In genomic region chr1:225933072-225933471, GRCh38 we compare ENCODE assay signal across 2 cellular contexts.
TF ChIP-seq lines count a peak whose summit lies in the region.

No MANE protein-coding gene starts in this region.

TF ChIP-seq in A549, 52 proteins besides CTCF, POLR2A, EP300 and RAD21:
- TF ChIP-seq FOSL2 (IDR thresholded peaks at IDR 0.05), result no peak
- peak; percentile 58 for TF ChIP-seq FOSL2 (CRISPR knock-in tag; IDR thresholded peaks at IDR 0.05)
- no peak for TF ChIP-seq HES2 (IDR thresholded peaks at IDR 0.05)

TF ChIP-seq in IMR-90, 13 proteins besides CTCF, POLR2A, EP300 and RAD21 (continued from another document):
- TF ChIP-seq RCOR1 (IDR thresholded peaks at IDR 0.05; ENCODE audit: insufficient replicate concordance, low read length), result no peak
TF ChIP-seq in IMR-90: peak in this region for 1.
